Comparison of ENCODE assay signal across 7 cellular contexts in genomic region chr6:52352239-52353008, GRCh38. TPM values are rescaled to one million over a fixed set of nuclear protein-coding genes. Genes with fewer than 3 reads are reported as not detected.
DNase-seq lines count a peak whose midpoint lies in the region; ATAC-seq and TF ChIP-seq lines count a peak whose summit lies in the region.

No MANE protein-coding gene starts in this region.

- TF ChIP-seq EP300 in sigmoid colon (IDR thresholded peaks at IDR 0.05), result no peak

- H3K27me3 ChIP-seq in sigmoid colon, result no peaks in the 10 kb centered on the region

- no peaks in the 10 kb centered on the region for H3K36me3 ChIP-seq in sigmoid colon

- peak overlapping the region in 3 of 4 donors; percentile 24 to 65 (median 65) for H3K27ac ChIP-seq in sigmoid colon

- TF ChIP-seq POLR2A in sigmoid colon (IDR thresholded peaks at IDR 0.05), result no peak

- intact Hi-C loops in sigmoid colon (cut with DNase I), result no loop called here

- ATAC-seq in GM21576 (IDR thresholded peaks at IDR 0.05; ENCODE audit: unreplicated experiment), result peak; percentile 93

- CTCF ChIA-PET in GM10248 (lab: Yijun Ruan, JAX), result interaction anchor here (1.0 to 3.2 kb wide), 11 partner anchors 10 to 70 kb away, joined by 3 to 14 read pairs (median 8); partner anchors contain the start of gene PAQR8

- H3K9me3 ChIP-seq in sigmoid colon, result no peaks in the 10 kb centered on the region

- WGBS in sigmoid colon, 2 donors, result 6 to 23% methylated on average over 5 of the region's 5 CpGs

- H3K4me1 ChIP-seq in sigmoid colon, result peaks cover 0 to 16% (median 12%) of the 10 kb centered on the region in 4 donors

- POLR2A ChIA-PET in GM10248 (lab: Yijun Ruan, JAX), result interaction anchor here (1.0 kb wide), 1 partner anchor 10 kb away, joined by 4 read pairs; the partner anchor contains the start of gene PAQR8

- H3K4me3 ChIP-seq in sigmoid colon, result no peak overlapping the region

- TF ChIP-seq CTCF in GM10248 (IDR thresholded peaks at IDR 0.05; ENCODE audit: control extremely low read depth, extremely low read depth, low read depth, missing control alignments), result no peak
- TF ChIP-seq CTCF in sigmoid colon (IDR thresholded peaks at IDR 0.05), result no peak

- DNase-seq in GM10248 (ENCODE audit: extremely low spot score) (peak; percentile 56), HS-5 (ENCODE audit: low read depth) (peak; percentile 98), SIG-M5 treated with dmso at 0.1 percent for 504 hours (lab: John Stamatoyannopoulos, UW; ENCODE audit: unreplicated experiment) (peak; percentile 96), fibroblast of the conjunctiva (ENCODE audit: low read depth) (peak; percentile 88), sigmoid colon (no peak), T-helper 9 cell (no peak)

RNA-seq across cellular contexts. Expression of gene PAQR8, which starts 9.5 kb away (rescaled TPM):
- total RNA-seq in sigmoid colon, result 10 to 100 TPM; 12.2 to 17.4 (median 13.8) TPM
- 10 to 100 TPM; 15.6 to 49.2 (median 16.4) TPM for polyA plus RNA-seq in sigmoid colon

Comparison
In these comparisons a context has a peak if more than half of its experiments do, and no peak if none do; other contexts are left out.
1. DNase-seq: peak in GM10248 (single experiment), HS-5 (single experiment), SIG-M5 treated with dmso at 0.1 percent for 504 hours (single experiment) and fibroblast of the conjunctiva (single experiment); none in sigmoid colon (single experiment) and T-helper 9 cell (single experiment).